ENCODE assay signal across 12 cellular contexts in genomic region chr6:142853244-142854180, GRCh38.
A peak's percentile ranks its signal among the peaks of the same experiment; 100 is the strongest.
DNase-seq lines count a peak whose midpoint lies in the region; ATAC-seq and TF ChIP-seq lines count a peak whose summit lies in the region.
"Had no signal": no experiment of that assay in that cellular context is flagged by ENCODE, and none has a peak within 500 bp of the region (broad histone marks: within the 10 kb centered on the region; RNA-seq: fewer than 3 reads in every experiment).

No MANE protein-coding gene starts in this region.

- intact Hi-C loops in CD4-positive, alpha-beta memory T cell (cut with micrococcal nuclease), result no loop called here
- intact Hi-C loops in posterior vena cava (cut with DNase I), result no loop called here

- H3K9me3 ChIP-seq in CD4-positive, alpha-beta memory T cell (ENCODE audit: control insufficient read depth in 1 of 2, low read length in 2 of 2), result no peaks in the 10 kb centered on the region

- H3K4me1 Mint-ChIP-seq in CD4-positive, alpha-beta memory T cell, result peaks cover 83 to 98% (median 93%) of the 10 kb centered on the region in 4 donors
- peaks cover 87% of the 10 kb centered on the region for H3K4me1 Mint-ChIP-seq in activated naive CD8-positive, alpha-beta T cell treated with anti-CD3 and anti-CD28 coated beads, Interleukin-2, amount 10 ng/mL, durations not matched to agents 7 days and 5 days
- peaks cover 50% of the 10 kb centered on the region for H3K4me1 Mint-ChIP-seq in mesothelial cell of epicardium

- POLR2A ChIA-PET in CD4-positive, alpha-beta memory T cell (lab: Charles Lee; ENCODE audit: partially characterized antibody), result interaction anchor here (0.6 to 11.2 kb wide), 15 partner anchors 10 to 90 kb away, joined by 3 to 409 read pairs (median 13); partner anchors contain the start of gene HIVEP2
- POLR2A ChIA-PET in activated naive CD8-positive, alpha-beta T cell treated with anti-CD3 and anti-CD28 coated beads, Interleukin-2, amount 10 ng/mL, durations not matched to agents 7 days and 5 days (lab: Charles Lee), result interaction anchor here (0.7 to 6.0 kb wide), 3 partner anchors 9 to 93 kb away, joined by 3 to 49 read pairs (median 5); no protein-coding TSS in a partner anchor

- CTCF ChIA-PET in CD4-positive, alpha-beta memory T cell (lab: Charles Lee; ENCODE audit: partially characterized antibody), result interaction anchor here (0.6 to 2.5 kb wide), 13 partner anchors 8 to 118 kb away, joined by 3 to 8 read pairs (median 4); no protein-coding TSS in a partner anchor

- H3K27ac Mint-ChIP-seq in CD4-positive, alpha-beta memory T cell, result peak overlapping the region; percentile 91 to 98 (median 95)
- peak overlapping the region; percentile 95 for H3K27ac Mint-ChIP-seq in activated naive CD8-positive, alpha-beta T cell treated with anti-CD3 and anti-CD28 coated beads, Interleukin-2, amount 10 ng/mL, durations not matched to agents 7 days and 5 days
- peak overlapping the region; percentile 52 for H3K27ac Mint-ChIP-seq in mesothelial cell of epicardium
- H3K27ac Mint-ChIP-seq: neural progenitor cell had no signal

- H3K36me3 Mint-ChIP-seq in CD4-positive, alpha-beta memory T cell, result peaks cover 0 to 9% of the 10 kb centered on the region in 2 donors
- peaks cover 4% of the 10 kb centered on the region for H3K36me3 Mint-ChIP-seq in activated naive CD8-positive, alpha-beta T cell treated with anti-CD3 and anti-CD28 coated beads, Interleukin-2, amount 10 ng/mL, durations not matched to agents 7 days and 5 days
- no peaks in the 10 kb centered on the region for H3K36me3 Mint-ChIP-seq in mesothelial cell of epicardium
- H3K36me3 Mint-ChIP-seq: neural progenitor cell had no signal

- peak overlapping the region; percentile 52 to 94 (median 86) for H3K4me3 Mint-ChIP-seq in CD4-positive, alpha-beta memory T cell
- peak overlapping the region; percentile 33 for H3K4me3 Mint-ChIP-seq in activated naive CD8-positive, alpha-beta T cell treated with anti-CD3 and anti-CD28 coated beads, Interleukin-2, amount 10 ng/mL, durations not matched to agents 7 days and 5 days
- no peak overlapping the region for H3K4me3 Mint-ChIP-seq in mesothelial cell of epicardium
- H3K4me3 Mint-ChIP-seq: neural progenitor cell had no signal

- peak overlapping the region in 1 of 2 donors; percentile 22 for H3K4me3 ChIP-seq in CD4-positive, alpha-beta memory T cell (ENCODE audit: low read length in 2 of 2)
- H3K4me3 ChIP-seq: neural progenitor cell had no signal

- no peaks in the 10 kb centered on the region for H3K36me3 ChIP-seq in CD4-positive, alpha-beta memory T cell (ENCODE audit: insufficient read depth, low read length)
- H3K36me3 ChIP-seq: neural progenitor cell had no signal

- no peaks in the 10 kb centered on the region for H3K27me3 ChIP-seq in CD4-positive, alpha-beta memory T cell (ENCODE audit: insufficient read depth, low read length)
- H3K27me3 ChIP-seq: neural progenitor cell had no signal

- H3K27me3 Mint-ChIP-seq in CD4-positive, alpha-beta memory T cell, result no peaks in the 10 kb centered on the region
- H3K27me3 Mint-ChIP-seq in activated naive CD8-positive, alpha-beta T cell treated with anti-CD3 and anti-CD28 coated beads, Interleukin-2, amount 10 ng/mL, durations not matched to agents 7 days and 5 days, result no peaks in the 10 kb centered on the region
- no peaks in the 10 kb centered on the region for H3K27me3 Mint-ChIP-seq in mesothelial cell of epicardium (ENCODE audit: low read depth)

- peaks cover 99% of the 10 kb centered on the region for H3K4me1 ChIP-seq in CD4-positive, alpha-beta memory T cell (ENCODE audit: insufficient read depth, low read length)

- DNase-seq in CD4-positive, alpha-beta memory T cell, result peak in 1 of 5 donors; percentile 30
- peak; percentile 46 for DNase-seq in HT1080 (ENCODE audit: low read depth)
- DNase-seq in activated naive CD8-positive, alpha-beta T cell treated with anti-CD3 and anti-CD28 coated beads, Interleukin-2, amount 10 ng/mL, durations not matched to agents 7 days and 5 days, result no peak
- DNase-seq in mesothelial cell of epicardium (ENCODE audit: low spot score in 2 of 2, unreplicated experiment in 2 of 2), result no peak
- no peak for DNase-seq in NCI-H345 treated with DMSO at 0.1 percent for 48 hours (lab: John Stamatoyannopoulos, UW; ENCODE audit: unreplicated experiment)
- DNase-seq in NK-92 treated with Interleukin-12 subunit alpha and Interleukin-12 subunit beta, amount 100 ng/mL, for 24 hours (lab: John Stamatoyannopoulos, UW), result no peak
- no peak for DNase-seq in amniotic stem cell (lab: John Stamatoyannopoulos, UW)
- DNase-seq in posterior vena cava (ENCODE audit: low spot score), result no peak
- DNase-seq: DMS79, hippocampal formation, KG1 had no signal

- H3K9me3 Mint-ChIP-seq in CD4-positive, alpha-beta memory T cell, result no peaks in the 10 kb centered on the region
- no peaks in the 10 kb centered on the region for H3K9me3 Mint-ChIP-seq in activated naive CD8-positive, alpha-beta T cell treated with anti-CD3 and anti-CD28 coated beads, Interleukin-2, amount 10 ng/mL, durations not matched to agents 7 days and 5 days
- H3K9me3 Mint-ChIP-seq in mesothelial cell of epicardium, result no peaks in the 10 kb centered on the region

- no peak for TF ChIP-seq CTCF in mesothelial cell of epicardium (IDR thresholded peaks at IDR 0.05; ENCODE audit: unreplicated experiment)

- no peak for ATAC-seq in activated naive CD8-positive, alpha-beta T cell treated with anti-CD3 and anti-CD28 coated beads, Interleukin-2, amount 10 ng/mL, durations not matched to agents 7 days and 5 days (ENCODE audit: low read depth)

- H3K27ac ChIP-seq in CD4-positive, alpha-beta memory T cell (ENCODE audit: low read depth, low read length), result peak overlapping the region; percentile 81
- H3K27ac ChIP-seq: neural progenitor cell had no signal
